ENCODE assay signal across 8 cellular contexts in genomic region chr11:32829157-32829679, GRCh38. TPM values are rescaled to one million over a fixed set of nuclear protein-coding genes. Genes with fewer than 3 reads are reported as not detected.
DNase-seq lines count a peak whose midpoint lies in the region; TF ChIP-seq lines count a peak whose summit lies in the region.

No MANE protein-coding gene starts in this region.

- H3K27me3 ChIP-seq in OCI-LY1 (ENCODE audit: insufficient read depth, low read length) (no peaks in the 10 kb centered on the region), endocrine pancreas (ENCODE audit: control insufficient read depth, insufficient read depth, low read length) (no peaks in the 10 kb centered on the region), SJCRH30 (no peaks in the 10 kb centered on the region)

- H3K4me2 ChIP-seq in OCI-LY1 (ENCODE audit: low read length): peak overlapping the region; percentile 63

- no peak overlapping the region for H3K9ac ChIP-seq in OCI-LY1 (ENCODE audit: low read length)
- H3K9ac ChIP-seq in endocrine pancreas (ENCODE audit: control insufficient read depth, insufficient read depth, low read length): peak overlapping the region; percentile 92

- peaks cover 31% of the 10 kb centered on the region for H3K27me3 Mint-ChIP-seq in activated CD4-positive, alpha-beta T cell treated with anti-CD3 and anti-CD28 coated beads, Interleukin-2, amount 10 ng/mL, durations not matched to agents 24 days and 14 days
- peaks cover 43% of the 10 kb centered on the region for H3K27me3 Mint-ChIP-seq in HFFc6 (ENCODE audit: insufficient read depth)
- H3K27me3 Mint-ChIP-seq in nephron (ENCODE audit: low read depth): peaks cover 56% of the 10 kb centered on the region

- no peak for DNase-seq in activated CD4-positive, alpha-beta T cell treated with anti-CD3 and anti-CD28 coated beads, Interleukin-2, amount 10 ng/mL, durations not matched to agents 24 days and 14 days
- no peak for DNase-seq in activated CD4-positive, alpha-beta T cell treated with anti-CD3 and anti-CD28 coated beads, Interleukin-2, amount 50 U/mL, for 4 hours
- DNase-seq in HFFc6 (no peak), activated gamma-delta T cell (lab: John Stamatoyannopoulos, UW) (no peak), SJCRH30 (no peak)

- H3K36me3 Mint-ChIP-seq in activated CD4-positive, alpha-beta T cell treated with anti-CD3 and anti-CD28 coated beads, Interleukin-2, amount 10 ng/mL, durations not matched to agents 24 days and 14 days (ENCODE audit: low read depth): no peaks in the 10 kb centered on the region
- no peaks in the 10 kb centered on the region for H3K36me3 Mint-ChIP-seq in HFFc6 (ENCODE audit: low read depth)
- no peaks in the 10 kb centered on the region for H3K36me3 Mint-ChIP-seq in nephron (ENCODE audit: low read depth)

- H3K27ac Mint-ChIP-seq in activated CD4-positive, alpha-beta T cell treated with anti-CD3 and anti-CD28 coated beads, Interleukin-2, amount 10 ng/mL, durations not matched to agents 24 days and 14 days: peak overlapping the region; percentile 82
- no peak overlapping the region for H3K27ac Mint-ChIP-seq in HFFc6
- H3K27ac Mint-ChIP-seq in nephron: peak overlapping the region; percentile 44 to 85 (median 78)

- no peaks in the 10 kb centered on the region for H3F3A ChIP-seq in OCI-LY1 (ENCODE audit: insufficient read depth, low read length)

- H3K36me3 ChIP-seq in OCI-LY1 (ENCODE audit: insufficient read depth, low read length) (no peaks in the 10 kb centered on the region), endocrine pancreas (ENCODE audit: control insufficient read depth, insufficient read depth, low read length) (no peaks in the 10 kb centered on the region), SJCRH30 (no peaks in the 10 kb centered on the region)

- no peaks in the 10 kb centered on the region for H3K9me3 Mint-ChIP-seq in activated CD4-positive, alpha-beta T cell treated with anti-CD3 and anti-CD28 coated beads, Interleukin-2, amount 10 ng/mL, durations not matched to agents 24 days and 14 days
- no peaks in the 10 kb centered on the region for H3K9me3 Mint-ChIP-seq in HFFc6
- H3K9me3 Mint-ChIP-seq in nephron: no peaks in the 10 kb centered on the region

- peaks cover 14% of the 10 kb centered on the region for H3K4me1 Mint-ChIP-seq in activated CD4-positive, alpha-beta T cell treated with anti-CD3 and anti-CD28 coated beads, Interleukin-2, amount 10 ng/mL, durations not matched to agents 24 days and 14 days
- peaks cover 7% of the 10 kb centered on the region; the same call in 1 of the 2 replicates for H3K4me1 Mint-ChIP-seq in HFFc6 (ENCODE audit: low read depth)
- H3K4me1 Mint-ChIP-seq in nephron: peaks cover 15% of the 10 kb centered on the region

- H3K9me2 ChIP-seq in OCI-LY1 (ENCODE audit: low read depth, low read length): no peaks in the 10 kb centered on the region

- H3K4me3 ChIP-seq in OCI-LY1 (ENCODE audit: low read depth, low read length, poor library complexity, severe bottlenecking) (peak overlapping the region; percentile 48), endocrine pancreas (ENCODE audit: control insufficient read depth, insufficient read depth, low read length) (peak overlapping the region; percentile 98), SJCRH30 (no peak overlapping the region)

- intact Hi-C loops in activated CD4-positive, alpha-beta T cell treated with anti-CD3 and anti-CD28 coated beads, Interleukin-2, amount 10 ng/mL, durations not matched to agents 24 days and 14 days (cut with micrococcal nuclease): loop anchor here (1.0 kb wide), 3 partner anchors 8 to 211 kb away; no protein-coding TSS in a partner anchor

- no peak overlapping the region for H2AFZ ChIP-seq in OCI-LY1 (ENCODE audit: low read length)

- H3K27ac ChIP-seq in OCI-LY1 (ENCODE audit: low read depth, low read length, poor library complexity, severe bottlenecking): no peak overlapping the region
- H3K27ac ChIP-seq in SJCRH30: no peak overlapping the region

- H3K79me2 ChIP-seq in OCI-LY1 (ENCODE audit: insufficient read depth, low read length): no peaks in the 10 kb centered on the region

- no peak for TF ChIP-seq CTCF in HFFc6 (IDR thresholded peaks at IDR 0.05)
- no peak for TF ChIP-seq CTCF in OCI-LY1 (IDR thresholded peaks at IDR 0.05; ENCODE audit: low read length)
- TF ChIP-seq CTCF in nephron (IDR thresholded peaks at IDR 0.05; ENCODE audit: unreplicated experiment in 3 of 3): no peak

- H3K4me3 Mint-ChIP-seq in activated CD4-positive, alpha-beta T cell treated with anti-CD3 and anti-CD28 coated beads, Interleukin-2, amount 10 ng/mL, durations not matched to agents 24 days and 14 days: peak overlapping the region; percentile 92
- H3K4me3 Mint-ChIP-seq in HFFc6: peak overlapping the region; percentile 86
- peak overlapping the region; percentile 86 to 90 (median 90) for H3K4me3 Mint-ChIP-seq in nephron

- H4K20me1 ChIP-seq in OCI-LY1 (ENCODE audit: insufficient read depth, low read length): no peaks in the 10 kb centered on the region

- H3K4me1 ChIP-seq in OCI-LY1 (ENCODE audit: insufficient read depth, low read length, severe bottlenecking): peaks cover 4% of the 10 kb centered on the region
- peaks cover 4% of the 10 kb centered on the region for H3K4me1 ChIP-seq in endocrine pancreas (ENCODE audit: control insufficient read depth, insufficient read depth, low read length)
- H3K4me1 ChIP-seq in SJCRH30: no peaks in the 10 kb centered on the region

- H3K9me3 ChIP-seq in OCI-LY1 (ENCODE audit: low read length) (no peaks in the 10 kb centered on the region), endocrine pancreas (ENCODE audit: control insufficient read depth, low read length) (no peaks in the 10 kb centered on the region), SJCRH30 (replicated peaks) (no peaks in the 10 kb centered on the region)

RNA-seq across cellular contexts. Expression of gene PRRG4, which starts 0.5 kb away (rescaled TPM):
- 0.56 and 0.85 TPM in 2 replicates for total RNA-seq in activated CD4-positive, alpha-beta T cell treated with anti-CD3 and anti-CD28 coated beads, Interleukin-2, amount 10 ng/mL, durations not matched to agents 24 days and 14 days
- total RNA-seq in HFFc6 (2021; fragmentation: NEBNext Ultra II Directional; extraction: Animal tissue kit (Norgen Biotek cat#: 25700)): not detected
- total RNA-seq in SJCRH30 (2014; rRNA removed; shearing (Covaris generic)): not detected in 2 replicates

RNA-seq across cellular contexts. Expression of gene CCDC73, which starts 34.8 kb away (rescaled TPM):
- total RNA-seq in activated CD4-positive, alpha-beta T cell treated with anti-CD3 and anti-CD28 coated beads, Interleukin-2, amount 10 ng/mL, durations not matched to agents 24 days and 14 days: not detected in 2 replicates
- total RNA-seq in HFFc6 (2021; fragmentation: NEBNext Ultra II Directional; extraction: Animal tissue kit (Norgen Biotek cat#: 25700)): not detected
- total RNA-seq in SJCRH30 (2014; rRNA removed; shearing (Covaris generic)): 0.02 TPM in 1 of 2 replicates, not detected in the other
